Comparison of ENCODE assay signal across 1 cellular context in the genomic region with DNA sequence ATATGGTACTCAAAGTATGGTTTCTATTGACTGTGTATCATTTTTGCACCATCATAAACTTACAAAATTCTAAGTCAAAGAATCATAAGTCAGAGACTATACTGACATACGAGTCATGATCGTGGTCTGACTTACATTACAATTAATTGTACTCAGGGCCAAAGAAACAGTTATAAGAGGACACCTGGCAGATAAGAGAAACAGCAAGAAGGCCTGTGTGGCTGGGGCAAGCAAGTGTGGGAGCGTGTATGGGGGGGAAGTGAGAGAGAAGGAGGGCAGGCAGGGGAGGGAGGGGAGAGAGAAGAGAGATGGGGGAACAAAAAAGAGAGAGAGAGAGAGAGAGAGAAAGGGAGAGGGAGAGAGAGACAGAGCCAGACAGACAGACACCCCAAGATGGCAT.
TF ChIP-seq lines count a peak whose summit lies in the region.

No MANE protein-coding gene starts in this region.

TF ChIP-seq in K562, 482 proteins besides CTCF, POLR2A, EP300 and RAD21 (continued from another document):
- TF ChIP-seq, protein P1, sequence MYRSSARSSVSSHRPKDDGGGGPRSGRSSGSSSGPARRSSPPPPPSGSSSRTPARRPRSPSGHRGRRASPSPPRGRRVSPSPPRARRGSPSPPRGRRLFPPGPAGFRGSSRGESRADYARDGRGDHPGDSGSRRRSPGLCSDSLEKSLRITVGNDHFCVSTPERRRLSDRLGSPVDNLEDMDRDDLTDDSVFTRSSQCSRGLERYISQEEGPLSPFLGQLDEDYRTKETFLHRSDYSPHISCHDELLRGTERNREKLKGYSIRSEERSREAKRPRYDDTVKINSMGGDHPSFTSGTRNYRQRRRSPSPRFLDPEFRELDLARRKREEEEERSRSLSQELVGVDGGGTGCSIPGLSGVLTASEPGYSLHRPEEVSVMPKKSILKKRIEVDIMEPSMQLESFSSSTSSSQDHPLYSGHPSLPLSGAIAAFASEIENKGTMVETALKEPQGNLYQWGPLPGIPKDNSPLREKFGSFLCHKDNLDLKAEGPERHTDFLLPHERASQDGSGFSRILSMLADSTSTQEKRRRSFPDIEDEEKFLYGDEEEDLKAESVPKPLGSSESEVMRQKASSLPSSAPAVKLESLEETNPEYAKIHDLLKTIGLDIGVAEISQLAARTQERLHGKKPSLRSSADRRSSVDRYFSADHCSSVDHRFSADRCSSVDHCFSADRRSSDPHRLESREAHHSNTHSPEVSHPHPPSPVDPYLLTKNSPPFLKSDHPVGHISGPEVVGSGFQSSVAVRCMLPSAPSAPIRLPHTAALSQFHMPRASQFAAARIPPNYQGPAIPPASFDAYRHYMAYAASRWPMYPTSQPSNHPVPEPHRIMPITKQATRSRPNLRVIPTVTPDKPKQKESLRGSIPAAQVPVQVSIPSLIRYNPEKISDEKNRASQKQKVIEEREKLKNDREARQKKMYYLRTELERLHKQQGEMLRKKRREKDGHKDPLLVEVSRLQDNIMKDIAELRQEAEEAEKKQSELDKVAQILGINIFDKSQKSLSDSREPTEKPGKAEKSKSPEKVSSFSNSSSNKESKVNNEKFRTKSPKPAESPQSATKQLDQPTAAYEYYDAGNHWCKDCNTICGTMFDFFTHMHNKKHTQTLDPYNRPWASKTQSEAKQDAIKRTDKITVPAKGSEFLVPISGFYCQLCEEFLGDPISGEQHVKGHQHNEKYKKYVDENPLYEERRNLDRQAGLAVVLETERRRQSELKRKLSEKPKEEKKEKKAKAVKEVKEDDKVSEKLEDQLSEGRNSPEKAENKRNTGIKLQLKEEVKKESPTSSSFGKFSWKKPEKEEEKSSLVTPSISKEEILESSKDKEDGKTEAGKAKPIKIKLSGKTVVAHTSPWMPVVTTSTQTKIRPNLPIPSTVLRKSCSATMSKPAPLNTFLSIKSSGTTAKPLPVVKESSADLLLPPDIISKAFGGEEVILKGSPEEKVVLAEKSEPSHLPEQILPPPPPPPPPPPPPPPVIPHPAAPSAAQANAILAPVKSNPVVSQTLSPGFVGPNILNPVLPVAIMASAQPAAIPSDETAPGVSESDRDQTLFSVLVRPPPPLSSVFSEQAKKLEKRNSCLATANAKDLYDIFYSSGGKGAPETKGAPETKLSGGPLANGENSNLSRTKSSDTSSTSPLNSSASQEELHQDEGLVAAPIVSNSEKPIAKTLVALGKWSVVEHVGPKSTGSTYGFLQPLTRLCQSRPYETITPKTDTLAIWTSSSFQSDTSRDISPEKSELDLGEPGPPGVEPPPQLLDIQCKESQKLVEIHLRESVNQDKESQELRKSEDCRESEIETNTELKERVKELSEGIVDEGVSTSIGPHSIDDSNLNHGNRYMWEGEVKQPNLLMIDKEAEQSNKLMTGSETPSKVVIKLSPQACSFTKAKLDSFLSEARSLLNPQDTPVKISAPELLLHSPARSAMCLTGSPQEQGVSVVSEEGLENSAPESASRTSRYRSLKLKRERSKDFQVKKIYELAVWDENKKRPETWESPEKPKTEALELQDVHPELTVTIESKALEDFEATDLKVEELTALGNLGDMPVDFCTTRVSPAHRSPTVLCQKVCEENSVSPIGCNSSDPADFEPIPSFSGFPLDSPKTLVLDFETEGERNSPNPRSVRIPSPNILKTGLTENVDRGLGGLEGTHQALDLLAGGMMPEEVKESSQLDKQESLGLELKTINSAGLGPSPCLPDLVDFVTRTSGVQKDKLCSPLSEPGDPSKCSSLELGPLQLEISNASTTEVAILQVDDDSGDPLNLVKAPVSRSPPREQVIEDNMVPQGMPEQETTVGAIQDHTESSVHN (IDR thresholded peaks at IDR 0.05; ENCODE audit: borderline replicate concordance in 1 of 2, low read depth in 1 of 2) = no peak
- TF ChIP-seq SMARCB1 (IDR thresholded peaks at IDR 0.05; ENCODE audit: insufficient read length, low read depth) = no peak
- no peak for TF ChIP-seq FUS (optimal IDR thresholded peaks at IDR 0.05; ENCODE audit: low read depth, low read length)
- TF ChIP-seq, protein P2, sequence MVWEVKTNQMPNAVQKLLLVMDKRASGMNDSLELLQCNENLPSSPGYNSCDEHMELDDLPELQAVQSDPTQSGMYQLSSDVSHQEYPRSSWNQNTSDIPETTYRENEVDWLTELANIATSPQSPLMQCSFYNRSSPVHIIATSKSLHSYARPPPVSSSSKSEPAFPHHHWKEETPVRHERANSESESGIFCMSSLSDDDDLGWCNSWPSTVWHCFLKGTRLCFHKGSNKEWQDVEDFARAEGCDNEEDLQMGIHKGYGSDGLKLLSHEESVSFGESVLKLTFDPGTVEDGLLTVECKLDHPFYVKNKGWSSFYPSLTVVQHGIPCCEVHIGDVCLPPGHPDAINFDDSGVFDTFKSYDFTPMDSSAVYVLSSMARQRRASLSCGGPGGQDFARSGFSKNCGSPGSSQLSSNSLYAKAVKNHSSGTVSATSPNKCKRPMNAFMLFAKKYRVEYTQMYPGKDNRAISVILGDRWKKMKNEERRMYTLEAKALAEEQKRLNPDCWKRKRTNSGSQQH (CRISPR knock-in tag; IDR thresholded peaks at IDR 0.05) = 0 out of 2 replicates have a peak, but pooled peaks have one; percentile 24
- TF ChIP-seq MECOM (CRISPR knock-in tag; IDR thresholded peaks at IDR 0.05) = no peak
- no peak for TF ChIP-seq PCBP2 (IDR thresholded peaks at IDR 0.05; ENCODE audit: low read depth, low read length, poor library complexity, severe bottlenecking)
- TF ChIP-seq HDAC8 (tag; IDR thresholded peaks at IDR 0.05) = no peak
- TF ChIP-seq, protein P3, sequence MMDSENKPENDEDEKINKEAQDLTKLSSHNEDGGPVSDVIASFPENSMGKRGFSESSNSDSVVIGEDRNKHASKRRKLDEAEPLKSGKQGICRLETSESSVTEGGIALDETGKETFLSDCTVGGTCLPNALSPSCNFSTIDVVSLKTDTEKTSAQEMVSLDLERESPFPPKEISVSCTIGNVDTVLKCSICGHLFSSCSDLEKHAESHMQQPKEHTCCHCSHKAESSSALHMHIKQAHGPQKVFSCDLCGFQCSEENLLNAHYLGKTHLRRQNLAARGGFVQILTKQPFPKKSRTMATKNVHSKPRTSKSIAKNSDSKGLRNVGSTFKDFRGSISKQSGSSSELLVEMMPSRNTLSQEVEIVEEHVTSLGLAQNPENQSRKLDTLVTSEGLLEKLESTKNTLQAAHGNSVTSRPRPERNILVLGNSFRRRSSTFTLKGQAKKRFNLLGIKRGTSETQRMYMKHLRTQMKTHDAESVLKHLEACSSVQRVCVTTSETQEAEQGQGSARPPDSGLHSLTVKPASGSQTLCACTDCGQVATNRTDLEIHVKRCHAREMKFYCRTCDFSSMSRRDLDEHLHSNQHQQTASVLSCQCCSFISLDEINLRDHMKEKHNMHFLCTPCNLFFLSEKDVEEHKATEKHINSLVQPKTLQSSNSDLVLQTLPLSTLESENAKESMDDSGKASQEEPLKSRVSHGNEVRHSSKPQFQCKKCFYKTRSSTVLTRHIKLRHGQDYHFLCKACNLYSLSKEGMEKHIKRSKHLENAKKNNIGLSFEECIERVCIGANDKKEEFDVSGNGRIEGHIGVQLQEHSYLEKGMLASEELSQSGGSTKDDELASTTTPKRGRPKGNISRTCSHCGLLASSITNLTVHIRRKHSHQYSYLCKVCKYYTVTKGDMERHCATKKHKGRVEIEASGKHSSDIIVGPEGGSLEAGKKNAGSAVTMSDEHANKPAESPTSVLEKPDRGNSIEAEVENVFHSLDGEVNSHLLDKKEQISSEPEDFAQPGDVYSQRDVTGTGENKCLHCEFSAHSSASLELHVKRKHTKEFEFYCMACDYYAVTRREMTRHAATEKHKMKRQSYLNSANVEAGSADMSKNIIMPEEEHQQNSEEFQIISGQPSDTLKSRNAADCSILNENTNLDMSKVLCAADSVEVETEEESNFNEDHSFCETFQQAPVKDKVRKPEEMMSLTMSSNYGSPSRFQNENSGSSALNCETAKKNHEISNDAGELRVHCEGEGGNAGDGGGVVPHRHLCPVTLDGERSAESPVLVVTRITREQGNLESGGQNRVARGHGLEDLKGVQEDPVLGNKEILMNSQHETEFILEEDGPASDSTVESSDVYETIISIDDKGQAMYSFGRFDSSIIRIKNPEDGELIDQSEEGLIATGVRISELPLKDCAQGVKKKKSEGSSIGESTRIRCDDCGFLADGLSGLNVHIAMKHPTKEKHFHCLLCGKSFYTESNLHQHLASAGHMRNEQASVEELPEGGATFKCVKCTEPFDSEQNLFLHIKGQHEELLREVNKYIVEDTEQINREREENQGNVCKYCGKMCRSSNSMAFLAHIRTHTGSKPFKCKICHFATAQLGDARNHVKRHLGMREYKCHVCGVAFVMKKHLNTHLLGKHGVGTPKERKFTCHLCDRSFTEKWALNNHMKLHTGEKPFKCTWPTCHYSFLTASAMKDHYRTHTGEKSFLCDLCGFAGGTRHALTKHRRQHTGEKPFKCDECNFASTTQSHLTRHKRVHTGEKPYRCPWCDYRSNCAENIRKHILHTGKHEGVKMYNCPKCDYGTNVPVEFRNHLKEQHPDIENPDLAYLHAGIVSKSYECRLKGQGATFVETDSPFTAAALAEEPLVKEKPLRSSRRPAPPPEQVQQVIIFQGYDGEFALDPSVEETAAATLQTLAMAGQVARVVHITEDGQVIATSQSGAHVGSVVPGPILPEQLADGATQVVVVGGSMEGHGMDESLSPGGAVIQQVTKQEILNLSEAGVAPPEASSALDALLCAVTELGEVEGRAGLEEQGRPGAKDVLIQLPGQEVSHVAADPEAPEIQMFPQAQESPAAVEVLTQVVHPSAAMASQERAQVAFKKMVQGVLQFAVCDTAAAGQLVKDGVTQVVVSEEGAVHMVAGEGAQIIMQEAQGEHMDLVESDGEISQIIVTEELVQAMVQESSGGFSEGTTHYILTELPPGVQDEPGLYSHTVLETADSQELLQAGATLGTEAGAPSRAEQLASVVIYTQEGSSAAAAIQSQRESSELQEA (IDR thresholded peaks at IDR 0.05; ENCODE audit: low read depth) = no peak
- TF ChIP-seq NUFIP1 (IDR thresholded peaks at IDR 0.05; ENCODE audit: partially characterized antibody) = no peak
- no peak for TF ChIP-seq RBM39 (optimal IDR thresholded peaks at IDR 0.05; ENCODE audit: low read depth, low read length)
- TF ChIP-seq BCL6 (CRISPR knock-in tag; IDR thresholded peaks at IDR 0.05) = no peak
- TF ChIP-seq TAL1 (IDR thresholded peaks at IDR 0.05) = no peak
- TF ChIP-seq, protein P4, sequence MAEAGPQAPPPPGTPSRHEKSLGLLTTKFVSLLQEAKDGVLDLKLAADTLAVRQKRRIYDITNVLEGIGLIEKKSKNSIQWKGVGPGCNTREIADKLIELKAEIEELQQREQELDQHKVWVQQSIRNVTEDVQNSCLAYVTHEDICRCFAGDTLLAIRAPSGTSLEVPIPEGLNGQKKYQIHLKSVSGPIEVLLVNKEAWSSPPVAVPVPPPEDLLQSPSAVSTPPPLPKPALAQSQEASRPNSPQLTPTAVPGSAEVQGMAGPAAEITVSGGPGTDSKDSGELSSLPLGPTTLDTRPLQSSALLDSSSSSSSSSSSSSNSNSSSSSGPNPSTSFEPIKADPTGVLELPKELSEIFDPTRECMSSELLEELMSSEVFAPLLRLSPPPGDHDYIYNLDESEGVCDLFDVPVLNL (CRISPR knock-in tag; IDR thresholded peaks at IDR 0.05; ENCODE audit: low read depth) = no peak
